1 cellular context compared by ENCODE assay signal in genomic region chr2:174764281-174765063, GRCh38.
TF ChIP-seq lines count a peak whose summit lies in the region.

CHRNA1 (minus strand) TSS chr2:174764472; CDS start chr2:174764394, 78 bp downstream.

TF ChIP-seq in IMR-90, 13 proteins besides CTCF, POLR2A, EP300 and RAD21 (continued from another document):
- TF ChIP-seq FOS (IDR thresholded peaks at IDR 0.05; ENCODE audit: low read depth, low read length) (no peak), BHLHE40 (IDR thresholded peaks at IDR 0.05; ENCODE audit: low read depth, low read length) (no peak), SMC3 (IDR thresholded peaks at IDR 0.05; ENCODE audit: low read depth, low read length) (no peak)
